Comparison of ENCODE assay signal across 1 cellular context in the genomic region with DNA sequence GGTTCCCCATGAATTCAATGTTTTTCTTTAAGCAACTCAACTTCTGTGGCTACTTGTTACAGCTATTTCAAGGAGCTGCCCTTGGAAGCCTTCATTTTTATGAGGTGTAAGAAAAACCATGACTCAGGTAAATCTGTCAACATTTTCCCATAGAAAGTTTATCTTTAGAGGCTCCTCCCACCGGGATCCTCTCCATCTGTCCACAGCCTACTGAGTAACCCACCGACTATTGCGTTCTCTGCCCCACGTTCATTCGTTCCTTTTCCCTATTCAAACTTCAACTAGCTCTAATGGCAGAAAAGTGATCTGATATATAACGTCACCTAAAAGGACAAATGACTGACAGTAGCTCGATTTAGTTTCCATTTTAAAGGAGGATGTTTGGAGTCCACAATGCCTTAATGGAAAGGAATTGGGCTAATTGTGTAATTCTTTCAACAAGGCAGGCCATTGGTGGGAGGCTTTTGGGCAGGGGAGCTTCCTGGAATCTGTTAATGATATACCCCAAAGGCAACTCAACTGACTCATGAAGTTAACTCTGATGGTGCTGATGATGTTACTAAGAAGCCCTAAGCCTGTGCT.
TF ChIP-seq lines count a peak whose summit lies in the region.

No MANE protein-coding gene starts in this region.

TF ChIP-seq in GM23338, 12 proteins besides CTCF, POLR2A, EP300 and RAD21:
- TF ChIP-seq NANOG (IDR thresholded peaks at IDR 0.05; ENCODE audit: borderline replicate concordance), result no peak
- TF ChIP-seq, protein P1, sequence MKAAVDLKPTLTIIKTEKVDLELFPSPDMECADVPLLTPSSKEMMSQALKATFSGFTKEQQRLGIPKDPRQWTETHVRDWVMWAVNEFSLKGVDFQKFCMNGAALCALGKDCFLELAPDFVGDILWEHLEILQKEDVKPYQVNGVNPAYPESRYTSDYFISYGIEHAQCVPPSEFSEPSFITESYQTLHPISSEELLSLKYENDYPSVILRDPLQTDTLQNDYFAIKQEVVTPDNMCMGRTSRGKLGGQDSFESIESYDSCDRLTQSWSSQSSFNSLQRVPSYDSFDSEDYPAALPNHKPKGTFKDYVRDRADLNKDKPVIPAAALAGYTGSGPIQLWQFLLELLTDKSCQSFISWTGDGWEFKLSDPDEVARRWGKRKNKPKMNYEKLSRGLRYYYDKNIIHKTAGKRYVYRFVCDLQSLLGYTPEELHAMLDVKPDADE (IDR thresholded peaks at IDR 0.05), result no peak
- TF ChIP-seq ZNF114 (CRISPR knock-in tag; IDR thresholded peaks at IDR 0.05), result no peak
- TF ChIP-seq EZH2 (IDR thresholded peaks at IDR 0.05; ENCODE audit: low read depth, unreplicated experiment), result no peak
- no peak for TF ChIP-seq ZNF331 (CRISPR knock-in tag; IDR thresholded peaks at IDR 0.05; ENCODE audit: low read depth)
- TF ChIP-seq JUNB (IDR thresholded peaks at IDR 0.05; ENCODE audit: unreplicated experiment), result no peak
- TF ChIP-seq EZH2phosphoT487 (IDR thresholded peaks at IDR 0.05; ENCODE audit: unreplicated experiment), result no peak
